In the genomic region with DNA sequence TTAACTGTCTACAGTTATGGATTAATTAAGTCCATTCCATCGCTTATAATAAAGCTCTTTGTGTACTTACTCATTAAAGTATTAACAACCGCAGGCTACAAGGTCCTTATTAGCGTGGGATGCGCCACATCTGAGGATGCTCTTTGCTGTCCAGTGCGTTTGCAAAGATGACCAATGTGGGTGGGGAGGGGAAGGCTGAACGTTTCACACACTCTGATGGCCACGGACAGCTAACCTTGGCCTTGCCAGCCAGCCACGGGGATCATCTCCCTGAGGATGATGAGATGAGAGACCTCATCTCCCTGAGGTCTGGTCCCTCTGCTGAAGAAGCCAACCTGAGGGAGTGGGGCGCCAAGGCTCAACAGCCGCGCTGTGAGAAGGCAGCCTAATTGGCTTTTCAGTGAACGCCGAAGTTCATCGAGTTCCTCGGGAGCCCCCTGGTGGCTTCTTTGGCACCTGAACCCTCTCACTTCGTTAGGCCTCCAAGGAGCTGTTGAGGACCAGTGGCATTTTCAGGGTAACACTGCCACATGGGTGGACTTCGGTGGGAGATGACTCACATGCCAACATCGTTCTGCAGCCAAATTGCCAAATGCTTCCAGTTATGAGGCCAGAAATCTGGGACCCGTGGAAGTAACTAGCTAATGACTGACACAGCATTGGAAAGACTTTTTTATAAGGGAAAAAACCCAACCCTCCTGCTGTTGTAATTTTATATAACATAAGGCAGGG, we compare ENCODE assay signal across 8 cellular contexts.
DNase-seq lines count a peak whose midpoint lies in the region; FAIRE-seq and TF ChIP-seq lines count a peak whose summit lies in the region.

No MANE protein-coding gene starts in this region.

- H3K9ac ChIP-seq in astrocyte (ENCODE audit: low read length): no peak overlapping the region
- H3K9ac ChIP-seq in skeletal muscle satellite cell (ENCODE audit: low read depth, low read length): no peak overlapping the region

- peaks cover 3% of the 10 kb centered on the region for H3K4me1 Mint-ChIP-seq in astrocyte (ENCODE audit: low read depth, unreplicated experiment)

- H3K4me1 ChIP-seq in astrocyte (ENCODE audit: insufficient read depth, low read length) (peaks cover 5% of the 10 kb centered on the region), skeletal muscle satellite cell (ENCODE audit: control insufficient read depth, insufficient read depth, low read length) (peaks cover 2% of the 10 kb centered on the region)

- H3K4me2 ChIP-seq in astrocyte (ENCODE audit: low read length): peak overlapping the region; percentile 21
- H3K4me2 ChIP-seq in skeletal muscle satellite cell (ENCODE audit: low read length): peak overlapping the region; percentile 40

- no peak overlapping the region for H3K4me3 ChIP-seq in HFF-Myc (replicated peaks; ENCODE audit: low read depth, low read length)
- H3K4me3 ChIP-seq in astrocyte (ENCODE audit: insufficient read depth, low read depth, low read length): no peak overlapping the region
- H3K4me3 ChIP-seq in skeletal muscle satellite cell (ENCODE audit: low read length): no peak overlapping the region

- DNase-seq in GM04504 (ENCODE audit: low read depth): peak; percentile 51
- DNase-seq in HFF-Myc (ENCODE audit: extremely low read depth, low read depth): peak; percentile 61
- peak; percentile 69 for DNase-seq in NCI-H1105 (lab: John Stamatoyannopoulos, UW)
- peak; percentile 69 for DNase-seq in T-helper 9 cell
- DNase-seq in astrocyte (ENCODE audit: low read depth): peak; percentile 54
- DNase-seq in hippocampal formation (lab: John Stamatoyannopoulos, UW): peak; percentile 79 to 80
- DNase-seq in DMS79 treated with DMSO at 0.1 percent for 48 hours (lab: John Stamatoyannopoulos, UW): no peak

- H3K79me2 ChIP-seq in astrocyte (ENCODE audit: insufficient read depth, low read length): no peaks in the 10 kb centered on the region

- H3K27ac ChIP-seq in astrocyte (ENCODE audit: low read depth, low read length): no peak overlapping the region

- no peaks in the 10 kb centered on the region for H3K9me3 Mint-ChIP-seq in astrocyte (ENCODE audit: unreplicated experiment)

- FAIRE-seq in astrocyte (lab: Jason Lieb, UNC): peak; percentile 60

- H3K9me3 ChIP-seq in astrocyte (ENCODE audit: insufficient read depth, low read depth, low read length) (no peaks in the 10 kb centered on the region), skeletal muscle satellite cell (replicated peaks; ENCODE audit: low read length) (no peaks in the 10 kb centered on the region)

- H3K27me3 ChIP-seq in astrocyte (ENCODE audit: insufficient read depth, low read length) (no peaks in the 10 kb centered on the region), skeletal muscle satellite cell (ENCODE audit: control insufficient read depth, insufficient read depth, low read length) (peaks cover 11% of the 10 kb centered on the region)

- H2AFZ ChIP-seq in astrocyte (ENCODE audit: low read depth, low read length): peak overlapping the region; percentile 55

- H3K36me3 Mint-ChIP-seq in astrocyte (ENCODE audit: low read depth, unreplicated experiment): no peaks in the 10 kb centered on the region

- H3K4me3 Mint-ChIP-seq in astrocyte (ENCODE audit: unreplicated experiment): no peak overlapping the region

- H3K36me3 ChIP-seq in astrocyte (ENCODE audit: insufficient read depth, low read length) (no peaks in the 10 kb centered on the region), skeletal muscle satellite cell (ENCODE audit: insufficient read depth, low read length) (no peaks in the 10 kb centered on the region)

- H4K20me1 ChIP-seq in astrocyte (ENCODE audit: insufficient read depth, low read length): no peaks in the 10 kb centered on the region

- H3K27me3 Mint-ChIP-seq in astrocyte (ENCODE audit: low read depth, unreplicated experiment): peaks cover 1% of the 10 kb centered on the region

- no peak overlapping the region for H3K27ac Mint-ChIP-seq in astrocyte (ENCODE audit: unreplicated experiment)

- TF ChIP-seq CTCF in HFF-Myc (IDR thresholded peaks at IDR 0.05; ENCODE audit: low read depth, low read length, missing control alignments): peak; percentile 93
- peak; percentile 86 for TF ChIP-seq CTCF in astrocyte (IDR thresholded peaks at IDR 0.05; ENCODE audit: insufficient read depth, low read depth, low read length)
